12 cellular contexts compared by ENCODE assay signal in genomic region chr2:172208881-172209325, GRCh38.
A peak's percentile ranks its signal among the peaks of the same experiment; 100 is the strongest.
DNase-seq lines count a peak whose midpoint lies in the region; ATAC-seq and TF ChIP-seq lines count a peak whose summit lies in the region.
"Had no signal": no experiment of that assay in that cellular context is flagged by ENCODE, and none has a peak within 500 bp of the region (broad histone marks: within the 10 kb centered on the region; RNA-seq: fewer than 3 reads in every experiment).

No MANE protein-coding gene starts in this region.

- no peak overlapping the region for H2BK12ac ChIP-seq in trophoblast cell (ENCODE audit: low read length)

- H3K27me3 ChIP-seq in trophoblast cell (ENCODE audit: insufficient read depth, low read length), result no peaks in the 10 kb centered on the region

- H2BK120ac ChIP-seq in trophoblast cell (ENCODE audit: insufficient read depth, low read length, poor library complexity), result no peak overlapping the region

- no peak overlapping the region for H4K91ac ChIP-seq in trophoblast cell (ENCODE audit: low read depth, low read length)

- peak; percentile 39 for TF ChIP-seq CTCF in choroid plexus epithelial cell (conservative IDR thresholded peaks at IDR 0.05; ENCODE audit: low read depth, low read length)

- no peaks in the 10 kb centered on the region for H3K4me1 ChIP-seq in trophoblast cell (ENCODE audit: control insufficient read depth in 1 of 2, insufficient read depth in 2 of 2, low read length in 2 of 2)
- H3K4me1 ChIP-seq: psoas muscle had no signal

- ATAC-seq in HG03135 (IDR thresholded peaks at IDR 0.05; ENCODE audit: unreplicated experiment) (no peak), left colon (no peak)
- ATAC-seq: psoas muscle; stimulated activated naive CD8-positive, alpha-beta T cell treated with anti-CD3 and anti-CD28 coated beads, Interleukin-15, amount 100 ng/mL, for 72 hours had no signal

- no peak overlapping the region for H4K12ac ChIP-seq in trophoblast cell (ENCODE audit: low read depth, low read length)

- DNase-seq in GM04503 (ENCODE audit: low read depth) (peak; percentile 43), NOMO-1 treated with DMSO at 0.1 percent for 48 hours (lab: John Stamatoyannopoulos, UW; ENCODE audit: unreplicated experiment) (peak; percentile 91), choroid plexus epithelial cell (ENCODE audit: low read depth) (peak; percentile 88), trophoblast cell (peak; percentile 87 to 97), G401 (ENCODE audit: low spot score) (no peak), left colon (no peak), NCI-H345 (lab: John Stamatoyannopoulos, UW) (no peak)
- DNase-seq: NCI-H1092 treated with DMSO at 0.1 percent for 48 hours; psoas muscle; stimulated activated CD4-positive, alpha-beta T cell treated with anti-CD3 and anti-CD28 coated beads, Interleukin-4, amount 100 ng/mL, for 4 hours; stimulated activated naive CD8-positive, alpha-beta T cell treated with anti-CD3 and anti-CD28 coated beads, Interleukin-15, amount 100 ng/mL, for 72 hours had no signal

- H3K23ac ChIP-seq in trophoblast cell (ENCODE audit: low read length), result no peak overlapping the region

- no peaks in the 10 kb centered on the region for H3K79me1 ChIP-seq in trophoblast cell (ENCODE audit: low read length)

- H3K4me2 ChIP-seq in trophoblast cell (ENCODE audit: low read length), result no peak overlapping the region

- H4K8ac ChIP-seq in trophoblast cell (ENCODE audit: low read depth, low read length), result no peak overlapping the region

- H2AFZ ChIP-seq in trophoblast cell (ENCODE audit: insufficient read depth, low read length, poor library complexity), result no peak overlapping the region

- intact Hi-C loops in left colon (cut with DNase I, micrococcal nuclease), result no loop called here

- no CpG with 5 or more reads among the region's 6 CpGs for WGBS in trophoblast cell (ENCODE audit: extremely low coverage, insufficient coverage, insufficient read length)

- H2BK5ac ChIP-seq in trophoblast cell (ENCODE audit: low read depth, low read length, poor library complexity), result no peak overlapping the region

- no peak overlapping the region for H3K18ac ChIP-seq in trophoblast cell (ENCODE audit: low read length)

- H3K9me3 ChIP-seq in trophoblast cell (ENCODE audit: insufficient read depth, low read depth, low read length), result no peaks in the 10 kb centered on the region
- H3K9me3 ChIP-seq: psoas muscle had no signal

- no peak overlapping the region for H3K4ac ChIP-seq in trophoblast cell (ENCODE audit: low read depth, low read length)

- H3K27ac ChIP-seq in trophoblast cell (ENCODE audit: low read depth, low read length), result no peak overlapping the region
- H3K27ac ChIP-seq: psoas muscle had no signal

- no peak overlapping the region for H2AK5ac ChIP-seq in trophoblast cell (ENCODE audit: low read length)

- H3K36me3 ChIP-seq in trophoblast cell (ENCODE audit: control insufficient read depth in 1 of 2, insufficient read depth in 2 of 2, low read length in 2 of 2), result no peaks in the 10 kb centered on the region

- H3K4me3 ChIP-seq in choroid plexus epithelial cell (ENCODE audit: low read depth, low read length), result no peak overlapping the region
- no peak overlapping the region for H3K4me3 ChIP-seq in trophoblast cell (ENCODE audit: low read depth, low read length)
- H3K4me3 ChIP-seq: psoas muscle had no signal

- in situ Hi-C loops in G401 (cut with HindIII; ENCODE audit: low sequenced_read_pairs), result no loop called here

- no peak overlapping the region for H3K14ac ChIP-seq in trophoblast cell (ENCODE audit: low read length)

- H3K79me2 ChIP-seq in trophoblast cell (ENCODE audit: control insufficient read depth, insufficient read depth, low read length, poor library complexity), result no peaks in the 10 kb centered on the region

- H3K9ac ChIP-seq in trophoblast cell (ENCODE audit: low read length), result no peak overlapping the region

Comparison
In these comparisons a context has a peak if more than half of its experiments do, and no peak if none do; other contexts are left out.
1. DNase-seq: peak in GM04503 (single experiment), NOMO-1 treated with DMSO at 0.1 percent for 48 hours (single experiment), choroid plexus epithelial cell (single experiment) and trophoblast cell (2 of 2); none in G401 (single experiment), left colon (0 of 2) and NCI-H345 (single experiment).